In genomic region chr20:48826883-48827771, GRCh38 we compare ENCODE assay signal across 8 cellular contexts. TPM values are rescaled to one million over a fixed set of nuclear protein-coding genes. Genes with fewer than 3 reads are reported as not detected.
DNase-seq lines count a peak whose midpoint lies in the region; ATAC-seq and TF ChIP-seq lines count a peak whose summit lies in the region.

No MANE protein-coding gene starts in this region.

- H3K36me3 Mint-ChIP-seq in Caco-2 (ENCODE audit: insufficient read depth, unreplicated experiment) (no peaks in the 10 kb centered on the region), IgD-negative memory B cell (peaks cover 2% of the 10 kb centered on the region), progenitor cell of endocrine pancreas (ENCODE audit: insufficient read depth) (no peaks in the 10 kb centered on the region)

- CTCF ChIA-PET in Caco-2 (lab: Charles Lee) = interaction anchor here (3.7 kb wide), 1 partner anchor 169 kb away, joined by 18 read pairs; no protein-coding TSS in a partner anchor

- POLR2A ChIA-PET in Caco-2 (lab: Charles Lee) = interaction anchor here (0.6 to 0.7 kb wide), 3 partner anchors 47 to 217 kb away, joined by 5 to 7 read pairs (median 6); no protein-coding TSS in a partner anchor

- no peaks in the 10 kb centered on the region for H3K9me3 Mint-ChIP-seq in Caco-2 (ENCODE audit: unreplicated experiment)
- H3K9me3 Mint-ChIP-seq in IgD-negative memory B cell = no peaks in the 10 kb centered on the region
- no peaks in the 10 kb centered on the region for H3K9me3 Mint-ChIP-seq in progenitor cell of endocrine pancreas (ENCODE audit: low read depth)

- H3K27me3 ChIP-seq in Caco-2 (replicated peaks; ENCODE audit: control insufficient read depth, insufficient read depth, low read length) = 0 out of 2 replicates have a peak, but pooled peaks cover 4% of the 10 kb centered on the region

- peaks cover 9% of the 10 kb centered on the region for H3K4me1 Mint-ChIP-seq in Caco-2 (ENCODE audit: low read depth, unreplicated experiment)
- H3K4me1 Mint-ChIP-seq in IgD-negative memory B cell = peaks cover 40 to 48% (median 47%) of the 10 kb centered on the region in 3 donors
- H3K4me1 Mint-ChIP-seq in progenitor cell of endocrine pancreas (ENCODE audit: low read depth) = peaks cover 3% of the 10 kb centered on the region

- intact Hi-C loops in Caco-2 (cut with micrococcal nuclease; ENCODE audit: unreplicated experiment) = no loop called here
- intact Hi-C loops in Right ventricle myocardium superior (cut with DNase I) = loop anchor here (5.0 kb wide), 1 partner anchor 145 kb away; no protein-coding TSS in a partner anchor

- H3K27me3 Mint-ChIP-seq in Caco-2 (ENCODE audit: insufficient read depth, unreplicated experiment) (peaks cover 3% of the 10 kb centered on the region), IgD-negative memory B cell (no peaks in the 10 kb centered on the region), progenitor cell of endocrine pancreas (peaks cover 67% of the 10 kb centered on the region)

- H3K27ac Mint-ChIP-seq in Caco-2 (ENCODE audit: unreplicated experiment) = no peak overlapping the region
- H3K27ac Mint-ChIP-seq in IgD-negative memory B cell = peak overlapping the region; percentile 91 to 97 (median 93)
- H3K27ac Mint-ChIP-seq in progenitor cell of endocrine pancreas = peak overlapping the region; percentile 87

- peak overlapping the region; percentile 64 for H3K4me3 ChIP-seq in Caco-2 (ENCODE audit: low read depth, low read length)

- no peaks in the 10 kb centered on the region for H3K9me3 ChIP-seq in Caco-2

- DNase-seq in Caco-2 (peak; percentile 50 to 51), Right ventricle myocardium superior (peak; percentile 59), progenitor cell of endocrine pancreas (ENCODE audit: low spot score, unreplicated experiment) (no peak), GM19238 (ENCODE audit: insufficient read length, low spot score) (no peak), NCI-H446 treated with DMSO at 0.1 percent for 48 hours (lab: John Stamatoyannopoulos, UW) (no peak)
- peak; percentile 76 for DNase-seq in activated CD8-positive, alpha-beta memory T cell treated with anti-CD3 and anti-CD28 coated beads, Interleukin-2, amount 50 U/mL, for 48 hours

- TF ChIP-seq CTCF in Caco-2 (IDR thresholded peaks at IDR 0.05; ENCODE audit: insufficient read depth in 1 of 2, low read depth in 1 of 2, low read length in 1 of 2, severe bottlenecking in 1 of 2, unreplicated experiment in 1 of 2) (no peak), progenitor cell of endocrine pancreas (IDR thresholded peaks at IDR 0.05; ENCODE audit: unreplicated experiment) (no peak)

- H3K4me3 Mint-ChIP-seq in Caco-2 (ENCODE audit: unreplicated experiment) (peak overlapping the region; percentile 74), IgD-negative memory B cell (peak overlapping the region; percentile 92 to 99 (median 97)), progenitor cell of endocrine pancreas (ENCODE audit: low read depth) (peak overlapping the region; percentile 83)

- H3K36me3 ChIP-seq in Caco-2 (ENCODE audit: control insufficient read depth, insufficient read depth, low read length) = no peaks in the 10 kb centered on the region

- H3K4me1 ChIP-seq in Caco-2 = peaks cover 19% of the 10 kb centered on the region

- BruUV-seq in Caco-2 (replicated peaks; lab: Mats Ljungman, UMichigan) = no TSS peak

- peak; percentile 7 for ATAC-seq in GM19452 (IDR thresholded peaks at IDR 0.05; ENCODE audit: unreplicated experiment)
- peak; percentile 17 for ATAC-seq in Right ventricle myocardium superior (ENCODE audit: poor library complexity)

RNA-seq across cellular contexts. Expression of gene PREX1, which starts 0.7 kb away (rescaled TPM):
- total RNA-seq in Caco-2 (2022) (7.7 and 9.5 TPM in 2 replicates), Right ventricle myocardium superior (10.3 TPM), progenitor cell of endocrine pancreas (2.9 and 3.7 TPM in 2 replicates)
- 41.7 TPM for polyA plus RNA-seq in IgD-negative memory B cell

Comparison
In these comparisons a context has a peak if more than half of its experiments do, and no peak if none do; other contexts are left out.
1. DNase-seq: peak in Caco-2 (2 of 2), activated CD8-positive, alpha-beta memory T cell treated with anti-CD3 and anti-CD28 coated beads, Interleukin-2, amount 50 U/mL, for 48 hours (single experiment) and Right ventricle myocardium superior (single experiment); none in progenitor cell of endocrine pancreas (single experiment), GM19238 (single experiment) and NCI-H446 treated with DMSO at 0.1 percent for 48 hours (single experiment).
2. Peak in every context shown above with its lines, with median percentiles within 50 percentile points of each other: H3K4me3 Mint-ChIP-seq.